9 cellular contexts compared by ENCODE assay signal in genomic region chr14:76763362-76764041, GRCh38. TPM values are rescaled to one million over a fixed set of nuclear protein-coding genes. Genes with fewer than 3 reads are reported as not detected.
DNase-seq lines count a peak whose midpoint lies in the region; ATAC-seq and TF ChIP-seq lines count a peak whose summit lies in the region.
"Had no signal": no experiment of that assay in that cellular context is flagged by ENCODE, and none has a peak within 500 bp of the region (broad histone marks: within the 10 kb centered on the region; RNA-seq: fewer than 3 reads in every experiment).

No MANE protein-coding gene starts in this region.

- H3K4me3 ChIP-seq in mesodermal cell (ENCODE audit: extremely low read depth, insufficient read depth, low read length, poor library complexity, severe bottlenecking) (peak overlapping the region; percentile 65), thoracic aorta (peak overlapping the region; percentile 80)

- no peak for DNase-seq in activated T-cell treated with anti-CD3 and anti-CD28 coated beads, Interleukin-2, amount 50 U/mL, for 24 hours
- no peak for DNase-seq in activated T-cell treated with anti-CD3 and anti-CD28 coated beads for 4 hours
- peak; percentile 54 for DNase-seq in cerebellum (ENCODE audit: low spot score)
- DNase-seq in thoracic aorta (ENCODE audit: low spot score): no peak
- no peak for DNase-seq in omental fat pad (ENCODE audit: low spot score)

- H3K9me3 ChIP-seq in mesodermal cell (ENCODE audit: control insufficient read depth, low read length) (no peaks in the 10 kb centered on the region), thoracic aorta (no peaks in the 10 kb centered on the region)
- H3K9me3 ChIP-seq: neutrophil had no signal

- H3K27me3 Mint-ChIP-seq in activated T-cell treated with anti-CD3 and anti-CD28 coated beads, Interleukin-2, amount 50 U/mL, for 24 hours: peaks cover 27% of the 10 kb centered on the region

- peak overlapping the region; percentile 7 for H3K4me3 Mint-ChIP-seq in activated T-cell treated with anti-CD3 and anti-CD28 coated beads, Interleukin-2, amount 50 U/mL, for 24 hours

- no peak overlapping the region for H3K27ac Mint-ChIP-seq in activated T-cell treated with anti-CD3 and anti-CD28 coated beads, Interleukin-2, amount 50 U/mL, for 24 hours

- H3K4me1 Mint-ChIP-seq in activated T-cell treated with anti-CD3 and anti-CD28 coated beads, Interleukin-2, amount 50 U/mL, for 24 hours (ENCODE audit: low read depth): peaks cover 29% of the 10 kb centered on the region

- H3K36me3 Mint-ChIP-seq in activated T-cell treated with anti-CD3 and anti-CD28 coated beads, Interleukin-2, amount 50 U/mL, for 24 hours (ENCODE audit: low read depth): no peaks in the 10 kb centered on the region

- peaks cover 32% of the 10 kb centered on the region for H3K4me1 ChIP-seq in mesodermal cell (ENCODE audit: control insufficient read depth, insufficient read depth, low read length, poor library complexity, severe bottlenecking)
- peaks cover 14 to 56% of the 10 kb centered on the region in 2 donors for H3K4me1 ChIP-seq in thoracic aorta (ENCODE audit: control insufficient read depth in 1 of 2, low read depth in 2 of 2)

- ATAC-seq in thoracic aorta (ENCODE audit: insufficient number of reproducible peaks, low FRiP score, low read depth) (no peak), HG03039 (IDR thresholded peaks at IDR 0.05; ENCODE audit: unreplicated experiment) (no peak), HG03469 (IDR thresholded peaks at IDR 0.05; ENCODE audit: unreplicated experiment) (no peak), omental fat pad (ENCODE audit: low FRiP score) (no peak)

- H3K9me3 Mint-ChIP-seq in activated T-cell treated with anti-CD3 and anti-CD28 coated beads, Interleukin-2, amount 50 U/mL, for 24 hours: no peaks in the 10 kb centered on the region

- peaks cover 13% of the 10 kb centered on the region for H3K36me3 ChIP-seq in mesodermal cell (ENCODE audit: control insufficient read depth, insufficient read depth, low read length)
- no peaks in the 10 kb centered on the region for H3K36me3 ChIP-seq in thoracic aorta
- H3K36me3 ChIP-seq: neutrophil had no signal

- no peak overlapping the region for H3K27ac ChIP-seq in mesodermal cell (ENCODE audit: low read depth, low read length, severe bottlenecking)
- H3K27ac ChIP-seq in thoracic aorta: peak overlapping the region in 1 of 2 donors; percentile 20
- H3K27ac ChIP-seq: neutrophil had no signal

- H3K27me3 ChIP-seq in thoracic aorta (replicated peaks; ENCODE audit: insufficient read depth): no peaks in the 10 kb centered on the region

- WGBS in mesodermal cell (ENCODE audit: insufficient coverage in 2 of 2), 2 experiments: 81 to 83% methylated on average over 4 to 5 of the region's 7 CpGs

- no peak for TF ChIP-seq CTCF in thoracic aorta (IDR thresholded peaks at IDR 0.05)
- no peak for TF ChIP-seq CTCF in omental fat pad (IDR thresholded peaks at IDR 0.05)

RNA-seq across cellular contexts. Expression of gene VASH1, which starts 2.2 kb away (rescaled TPM):
- total RNA-seq in cerebellum (35.5 TPM), thoracic aorta (10 to 100 TPM; 21.5 to 27.7 TPM), omental fat pad (10 to 100 TPM in 2 of 4 donors, 1 to 10 TPM in 2; 5.6 to 22.9 (median 11.0) TPM)
- polyA plus RNA-seq in mesodermal cell (2013, experiment 1 of 2): 78.6 TPM
- 59.3 TPM for polyA plus RNA-seq in mesodermal cell (2013, experiment 2 of 2)

RNA-seq across cellular contexts. Expression of gene ANGEL1, which starts 49.2 kb away (rescaled TPM):
- 17.7 TPM for total RNA-seq in cerebellum
- 20.1 TPM for polyA plus RNA-seq in mesodermal cell (2013, experiment 1 of 2)
- polyA plus RNA-seq in mesodermal cell (2013, experiment 2 of 2): 15.6 TPM
- total RNA-seq in thoracic aorta: 10 to 100 TPM; 19.5 to 24.5 TPM
- 10 to 100 TPM; 11.8 to 18.8 (median 16.3) TPM for total RNA-seq in omental fat pad
